Comparison of ENCODE assay signal across 1 cellular context in genomic region chr1:203081465-203082355, GRCh38.
TF ChIP-seq lines count a peak whose summit lies in the region.

No MANE protein-coding gene starts in this region.

TF ChIP-seq in H1, 55 proteins besides CTCF, POLR2A, EP300 and RAD21:
- TF ChIP-seq RXRA (IDR thresholded peaks at IDR 0.05; ENCODE audit: insufficient read depth, low read depth, low read length), result no peak
- no peak for TF ChIP-seq NRF1 (IDR thresholded peaks at IDR 0.05; ENCODE audit: low read depth, low read length)
- no peak for TF ChIP-seq BACH1 (IDR thresholded peaks at IDR 0.05; ENCODE audit: low read length)
- TF ChIP-seq EGR1 (IDR thresholded peaks at IDR 0.05; ENCODE audit: borderline replicate concordance, low read depth, low read length), result no peak
- TF ChIP-seq YY1 (IDR thresholded peaks at IDR 0.05; ENCODE audit: low read depth, low read length), result no peak
- TF ChIP-seq ATF3 (IDR thresholded peaks at IDR 0.05; ENCODE audit: insufficient read depth, low read depth, low read length), result no peak
- TF ChIP-seq SIX5 (IDR thresholded peaks at IDR 0.05; ENCODE audit: low read depth, low read length), result no peak
- TF ChIP-seq, protein P1, sequence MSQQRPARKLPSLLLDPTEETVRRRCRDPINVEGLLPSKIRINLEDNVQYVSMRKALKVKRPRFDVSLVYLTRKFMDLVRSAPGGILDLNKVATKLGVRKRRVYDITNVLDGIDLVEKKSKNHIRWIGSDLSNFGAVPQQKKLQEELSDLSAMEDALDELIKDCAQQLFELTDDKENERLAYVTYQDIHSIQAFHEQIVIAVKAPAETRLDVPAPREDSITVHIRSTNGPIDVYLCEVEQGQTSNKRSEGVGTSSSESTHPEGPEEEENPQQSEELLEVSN (IDR thresholded peaks at IDR 0.05), result no peak
- TF ChIP-seq ASH2L (IDR thresholded peaks at IDR 0.05; ENCODE audit: low read length), result no peak
- no peak for TF ChIP-seq HDAC2 (IDR thresholded peaks at IDR 0.05; ENCODE audit: borderline replicate concordance in 1 of 2, low read depth in 2 of 2, low read length in 2 of 2)
- TF ChIP-seq SP1 (IDR thresholded peaks at IDR 0.05; ENCODE audit: low read depth, low read length), result no peak
- no peak for TF ChIP-seq PHF8 (conservative IDR thresholded peaks at IDR 0.05; ENCODE audit: low read depth, low read length)
- TF ChIP-seq JUN (IDR thresholded peaks at IDR 0.05; ENCODE audit: low read depth, low read length), result no peak
- TF ChIP-seq RNF2 (IDR thresholded peaks at IDR 0.05; ENCODE audit: borderline replicate concordance, low read depth, low read length, missing control alignments, poor library complexity, severe bottlenecking), result no peak
- TF ChIP-seq CBX5 (IDR thresholded peaks at IDR 0.05; ENCODE audit: low read depth, low read length), result no peak
- no peak for TF ChIP-seq EZH2 (IDR thresholded peaks at IDR 0.05; ENCODE audit: low read depth, low read length, severe bottlenecking)
- TF ChIP-seq GABPA (IDR thresholded peaks at IDR 0.05; ENCODE audit: borderline replicate concordance, insufficient read depth, low read length), result no peak
- no peak for TF ChIP-seq MAFK (IDR thresholded peaks at IDR 0.05; ENCODE audit: low read depth, low read length)
TF ChIP-seq in H1: peak in this region for 0.
